Comparison of ENCODE assay signal across 1 cellular context in the genomic region with DNA sequence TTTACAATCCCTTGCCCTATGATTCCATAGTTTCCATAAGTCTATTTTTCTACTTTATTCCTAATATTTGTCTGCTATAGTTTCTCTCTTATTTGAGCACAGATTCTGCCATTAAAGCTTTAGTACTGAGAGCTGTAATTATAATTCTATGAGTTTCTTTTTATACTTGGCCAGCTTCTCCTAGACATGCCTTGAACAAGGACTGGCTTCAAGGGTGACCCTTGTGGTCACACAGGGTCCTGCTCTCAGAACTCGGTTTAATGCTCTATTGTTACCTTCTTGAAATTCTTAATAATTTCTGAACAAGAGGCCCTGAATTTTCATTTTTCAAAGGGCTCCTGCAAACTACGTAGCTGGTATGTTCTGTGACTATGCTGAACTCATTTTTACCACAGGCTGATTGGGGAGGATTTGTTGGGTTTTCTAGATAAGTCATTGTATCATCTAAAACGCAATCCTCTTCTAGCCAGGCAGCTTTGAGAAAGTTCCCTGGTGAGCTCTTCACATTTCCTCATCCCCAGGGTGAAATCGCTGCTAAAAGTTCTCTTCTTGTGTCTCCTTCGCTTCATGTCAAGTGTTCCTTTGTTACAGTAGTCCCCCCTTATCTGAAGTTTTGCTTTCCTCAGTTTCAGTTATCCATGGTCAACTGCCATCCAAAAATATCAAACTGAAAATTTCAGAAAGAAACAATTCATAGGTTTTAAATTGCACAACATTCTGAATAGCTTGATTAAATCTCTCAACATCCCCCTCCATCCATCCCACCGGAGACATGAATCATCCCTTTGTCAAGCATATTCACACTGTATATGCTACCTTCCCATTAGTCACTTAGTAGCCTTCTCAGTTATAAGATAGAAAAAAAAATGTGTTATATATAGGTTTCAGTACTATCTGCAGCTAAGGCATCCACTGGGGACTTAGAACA.
TF ChIP-seq lines count a peak whose summit lies in the region.

No MANE protein-coding gene starts in this region.

TF ChIP-seq in H1, 55 proteins besides CTCF, POLR2A, EP300 and RAD21:
- TF ChIP-seq TAF7 (optimal IDR thresholded peaks at IDR 0.05; ENCODE audit: borderline replicate concordance, low read depth, low read length) (no peak), SIX5 (IDR thresholded peaks at IDR 0.05; ENCODE audit: low read depth, low read length) (no peak), CHD1 (IDR thresholded peaks at IDR 0.05; ENCODE audit: low read depth, low read length) (no peak), TEAD4 (IDR thresholded peaks at IDR 0.05; ENCODE audit: low read depth, low read length) (no peak), GABPA (IDR thresholded peaks at IDR 0.05; ENCODE audit: borderline replicate concordance, insufficient read depth, low read length) (no peak), BCL11A (IDR thresholded peaks at IDR 0.05; ENCODE audit: low read depth in 2 of 2, low read length in 2 of 2) (no peak), NRF1 (IDR thresholded peaks at IDR 0.05; ENCODE audit: low read depth, low read length) (no peak), JUN (IDR thresholded peaks at IDR 0.05; ENCODE audit: low read depth, low read length) (no peak), ASH2L (IDR thresholded peaks at IDR 0.05; ENCODE audit: low read length) (no peak), SP4 (IDR thresholded peaks at IDR 0.05; ENCODE audit: low read length) (no peak)
